8 cellular contexts compared by ENCODE assay signal in genomic region chr12:121889661-121890060, GRCh38. TPM values are rescaled to one million over a fixed set of nuclear protein-coding genes. Genes with fewer than 3 reads are reported as not detected.
DNase-seq lines count a peak whose midpoint lies in the region; ATAC-seq and TF ChIP-seq lines count a peak whose summit lies in the region.
"Not testable (repeated sequence)": the region's sequence is repeated elsewhere in the genome, so short reads cannot be mapped to it uniquely, and the experiment has no call there.

No MANE protein-coding gene starts in this region.

- in situ Hi-C loops in astrocyte of the cerebellum (cut with HindIII; ENCODE audit: low sequenced_read_pairs): not testable (repeated sequence)

- not testable (repeated sequence) for H3K27ac ChIP-seq in CD8-positive, alpha-beta T cell (ENCODE audit: low read depth, low read length)
- H3K27ac ChIP-seq in esophagus muscularis mucosa (replicated peaks in 1 of 4) (peak overlapping the region in 3 of 4 donors; percentile 88 to 92 (median 91)), left lung (peak overlapping the region in 1 of 2 donors; percentile 98), tibial artery (peak overlapping the region; percentile 93 to 96)

- 36% methylated on average over 6 of the region's 6 CpGs for WGBS in esophagus muscularis mucosa

- H3K4me3 Mint-ChIP-seq in CD8-positive, alpha-beta T cell: peak overlapping the region; percentile 99
- peak overlapping the region; percentile 96 for H3K4me3 Mint-ChIP-seq in T-helper 2 cell treated with Interferon-gamma antibody and Interleukin-4, amounts not matched to agents 5 μg/mL and 100 μg/mL, for 36 hours
- peak overlapping the region; percentile 99 for H3K4me3 Mint-ChIP-seq in osteocyte (ENCODE audit: unreplicated experiment)

- H3K36me3 ChIP-seq in CD8-positive, alpha-beta T cell (ENCODE audit: insufficient read depth, low read length); left lung: not testable (repeated sequence)
- peaks cover 0 to 35% (median 15%) of the 10 kb centered on the region in 4 donors for H3K36me3 ChIP-seq in esophagus muscularis mucosa
- H3K36me3 ChIP-seq in tibial artery: peaks cover 0 to 17% (median under 1%) of the 10 kb centered on the region in 3 donors

- peaks cover 29% of the 10 kb centered on the region for H3K36me3 Mint-ChIP-seq in CD8-positive, alpha-beta T cell
- H3K36me3 Mint-ChIP-seq in T-helper 2 cell treated with Interferon-gamma antibody and Interleukin-4, amounts not matched to agents 5 μg/mL and 100 μg/mL, for 36 hours (ENCODE audit: low read depth): peaks cover 12% of the 10 kb centered on the region
- not testable (repeated sequence) for H3K36me3 Mint-ChIP-seq in osteocyte (ENCODE audit: unreplicated experiment)

- peak overlapping the region; percentile 99 for H3K27ac Mint-ChIP-seq in CD8-positive, alpha-beta T cell
- peak overlapping the region; percentile 99 for H3K27ac Mint-ChIP-seq in T-helper 2 cell treated with Interferon-gamma antibody and Interleukin-4, amounts not matched to agents 5 μg/mL and 100 μg/mL, for 36 hours
- H3K27ac Mint-ChIP-seq in osteocyte (ENCODE audit: unreplicated experiment): peak overlapping the region; percentile 100

- not testable (repeated sequence) for H3K27me3 Mint-ChIP-seq in CD8-positive, alpha-beta T cell (ENCODE audit: low read depth); T-helper 2 cell treated with Interferon-gamma antibody and Interleukin-4, amounts not matched to agents 5 μg/mL and 100 μg/mL, for 36 hours (ENCODE audit: low read depth); osteocyte (ENCODE audit: unreplicated experiment)

- not testable (repeated sequence) for H3K9me3 ChIP-seq in CD8-positive, alpha-beta T cell (ENCODE audit: low read length); esophagus muscularis mucosa; left lung; tibial artery

- intact Hi-C loops in CD8-positive, alpha-beta T cell (cut with DNase I, micrococcal nuclease): loop anchor here (1.0 to 5.0 kb wide), 7 partner anchors 72 to 1177 kb away; partner anchors contain the start of genes TMEM120B (in 1 of the 2) and UNC119B (in 1 of the 2)
- intact Hi-C loops in esophagus muscularis mucosa (cut with DNase I) (loop anchor here (2.0 kb wide), 2 partner anchors 51 to 77 kb away; no protein-coding TSS in a partner anchor), left lung (cut with DNase I) (loop anchor here in 1 of 2 donors (10.0 kb wide), 1 partner anchor 95 kb away; the partner anchor contains the start of gene RHOF), tibial artery (cut with DNase I; ENCODE audit: low total_unique reads) (loop anchor here (5.0 to 10.0 kb wide), 3 partner anchors 77 to 195 kb away; partner anchors contain the start of gene RHOF)

- H3K9me3 Mint-ChIP-seq in CD8-positive, alpha-beta T cell; T-helper 2 cell treated with Interferon-gamma antibody and Interleukin-4, amounts not matched to agents 5 μg/mL and 100 μg/mL, for 36 hours; osteocyte (ENCODE audit: unreplicated experiment): not testable (repeated sequence)

- H3K4me1 ChIP-seq in CD8-positive, alpha-beta T cell (ENCODE audit: insufficient read depth, low read length): peaks cover 42% of the 10 kb centered on the region
- H3K4me1 ChIP-seq in esophagus muscularis mucosa (peaks cover 19 to 49% (median 38%) of the 10 kb centered on the region in 4 donors), left lung (peaks cover 19 to 37% of the 10 kb centered on the region in 2 donors), tibial artery (peaks cover 0 to 47% (median 26%) of the 10 kb centered on the region in 4 donors)

- not testable (repeated sequence) for TF ChIP-seq EP300 in esophagus muscularis mucosa (IDR thresholded peaks at IDR 0.05)

- not testable (repeated sequence) for TF ChIP-seq CTCF in CD8-positive, alpha-beta T cell (IDR thresholded peaks at IDR 0.05); astrocyte of the cerebellum (IDR thresholded peaks at IDR 0.05; ENCODE audit: low read depth, low read length, missing control alignments); esophagus muscularis mucosa (IDR thresholded peaks at IDR 0.05); left lung (IDR thresholded peaks at IDR 0.05); osteocyte (IDR thresholded peaks at IDR 0.05); tibial artery (IDR thresholded peaks at IDR 0.05)

- not testable (repeated sequence) for DNase-seq in CD8-positive, alpha-beta T cell; Jurkat, Clone E6-1 (ENCODE audit: low read depth, low spot score); T-helper 2 cell treated with Interferon-gamma antibody and Interleukin-4, amounts not matched to agents 5 μg/mL and 100 μg/mL, for 36 hours (ENCODE audit: low spot score); astrocyte of the cerebellum (ENCODE audit: low read depth); esophagus muscularis mucosa (ENCODE audit: extremely low spot score); left lung; osteocyte (ENCODE audit: extremely low spot score, unreplicated experiment); tibial artery

- POLR2A ChIA-PET in CD8-positive, alpha-beta T cell (lab: Charles Lee): interaction anchor here (0.6 to 2.1 kb wide), 4 partner anchors 18 to 102 kb away, joined by 3 to 21 read pairs (median 4); partner anchors contain the start of genes CFAP251 and RHOF

- not testable (repeated sequence) for ATAC-seq in CD8-positive, alpha-beta T cell; left lung

- H3K4me3 ChIP-seq in CD8-positive, alpha-beta T cell (ENCODE audit: low read depth, low read length): peak overlapping the region; percentile 72
- peak overlapping the region; percentile 75 for H3K4me3 ChIP-seq in Jurkat, Clone E6-1 (ENCODE audit: low read length)
- H3K4me3 ChIP-seq in astrocyte of the cerebellum (ENCODE audit: low read depth, low read length) (peak overlapping the region; percentile 78), esophagus muscularis mucosa (peak overlapping the region; percentile 65 to 98 (median 70)), left lung (peak overlapping the region; percentile 63 to 72), tibial artery (peak overlapping the region; percentile 85 to 86)

- CTCF ChIA-PET in CD8-positive, alpha-beta T cell (lab: Charles Lee): interaction anchor here (2.4 to 3.5 kb wide), 2 partner anchors 78 to 95 kb away, joined by 17 to 38 read pairs; partner anchors contain the start of gene RHOF

- not testable (repeated sequence) for TF ChIP-seq POLR2A in esophagus muscularis mucosa (IDR thresholded peaks at IDR 0.05; ENCODE audit: low read depth)

- peaks cover 45% of the 10 kb centered on the region for H3K4me1 Mint-ChIP-seq in CD8-positive, alpha-beta T cell (ENCODE audit: low read depth)
- peaks cover 32% of the 10 kb centered on the region for H3K4me1 Mint-ChIP-seq in T-helper 2 cell treated with Interferon-gamma antibody and Interleukin-4, amounts not matched to agents 5 μg/mL and 100 μg/mL, for 36 hours (ENCODE audit: low read depth)
- peaks cover 40% of the 10 kb centered on the region for H3K4me1 Mint-ChIP-seq in osteocyte (ENCODE audit: unreplicated experiment)

- H3K27me3 ChIP-seq in CD8-positive, alpha-beta T cell (ENCODE audit: insufficient read depth, low read length); esophagus muscularis mucosa; left lung; tibial artery: not testable (repeated sequence)

RNA-seq across cellular contexts. Expression of gene PSMD9, which starts 1.1 kb away (rescaled TPM):
- total RNA-seq in CD8-positive, alpha-beta T cell: 10 to 100 TPM; 38.7 to 42.2 TPM
- 115 TPM for polyA plus RNA-seq in Jurkat, Clone E6-1 (2012; ENCODE audit: insufficient read depth, insufficient read length)
- total RNA-seq in esophagus muscularis mucosa (10 to 100 TPM; 22.4 to 63.7 (median 44.4) TPM), left lung (10 to 100 TPM; 39.3 to 53.8 TPM), osteocyte (58.0 and 63.5 TPM in 2 replicates)

RNA-seq across cellular contexts. Expression of gene CFAP251, which starts 28.7 kb away (rescaled TPM):
- total RNA-seq in CD8-positive, alpha-beta T cell: under 1 TPM; 0.33 to 0.68 TPM
- 0.43 TPM for polyA plus RNA-seq in Jurkat, Clone E6-1 (2012; ENCODE audit: insufficient read depth, insufficient read length)
- total RNA-seq in esophagus muscularis mucosa (1 to 10 TPM in 1 of 4 donors, under 1 TPM in 3; 0.66 to 1.9 (median 0.87) TPM), left lung (1 to 10 TPM; 5.2 to 8.4 TPM), osteocyte (2.4 and 2.6 TPM in 2 replicates)

RNA-seq across cellular contexts. Expression of gene HPD, which starts 31.0 kb away (rescaled TPM):
- total RNA-seq in CD8-positive, alpha-beta T cell: not detected
- not detected for polyA plus RNA-seq in Jurkat, Clone E6-1 (2012; ENCODE audit: insufficient read depth, insufficient read length)
- total RNA-seq in esophagus muscularis mucosa (1 to 10 TPM in 2 of 4 donors, under 1 TPM in 2; 0.65 to 3.3 (median 1.3) TPM), left lung (1 to 10 TPM in 1 of 2 donors, under 1 TPM in 1; 0.85 to 2.1 TPM), osteocyte (not detected in 2 replicates)
